18 cellular contexts compared by ENCODE assay signal in genomic region chr3:152458023-152458724, GRCh38.
DNase-seq lines count a peak whose midpoint lies in the region; ATAC-seq and TF ChIP-seq lines count a peak whose summit lies in the region.
"Had no signal": no experiment of that assay in that cellular context is flagged by ENCODE, and none has a peak within 500 bp of the region (broad histone marks: within the 10 kb centered on the region; RNA-seq: fewer than 3 reads in every experiment).

No MANE protein-coding gene starts in this region.

- H3K27ac ChIP-seq in dorsolateral prefrontal cortex (peak overlapping the region in 45 of 59 donors; percentile 2 to 74 (median 47)), foreskin keratinocyte (no peak overlapping the region)
- H3K27ac ChIP-seq: C4-2B had no signal

- no peak for TF ChIP-seq CTCF in activated B cell treated with CpG ODN at 0.5 μM for 24 hours (IDR thresholded peaks at IDR 0.05)
- no peak for TF ChIP-seq CTCF in dorsolateral prefrontal cortex (IDR thresholded peaks at IDR 0.05 in 54 of 56, conservative IDR thresholded peaks at IDR 0.05 in 2 of 56; ENCODE audit: low read depth in 1 of 56, partially characterized antibody in 56 of 56)
- no peak for TF ChIP-seq CTCF in foreskin keratinocyte (conservative IDR thresholded peaks at IDR 0.05)

- no peak for ATAC-seq in activated B cell treated with CpG ODN at 0.5 μM for 24 hours (ENCODE audit: low read depth)
- no peak for ATAC-seq in stimulated activated memory B cell treated with anti-CD40 and anti-IgM and Interleukin-4, amounts not matched to agents 10 μg/mL and 1 μg/mL and 100 μg/mL, for 72 hours
- no peak for ATAC-seq in foreskin keratinocyte
- ATAC-seq in GM18520 (IDR thresholded peaks at IDR 0.05; ENCODE audit: unreplicated experiment), result no peak
- ATAC-seq: esophagus mucosa, Right ventricle myocardium inferior had no signal

- no peaks in the 10 kb centered on the region for H3K4me1 ChIP-seq in foreskin keratinocyte

- H3K27me3 Mint-ChIP-seq in activated naive CD4-positive, alpha-beta T cell treated with anti-CD3 and anti-CD28 coated beads for 36 hours (ENCODE audit: low read depth), result no peaks in the 10 kb centered on the region
- no peaks in the 10 kb centered on the region for H3K27me3 Mint-ChIP-seq in activated B cell treated with CpG ODN at 0.5 μM for 24 hours
- no peaks in the 10 kb centered on the region for H3K27me3 Mint-ChIP-seq in stimulated activated memory B cell treated with anti-CD40 and anti-IgM and Interleukin-4, amounts not matched to agents 10 μg/mL and 1 μg/mL and 100 μg/mL, for 72 hours

- H3K4me3 ChIP-seq in dorsolateral prefrontal cortex, result peak overlapping the region in 11 of 59 donors; percentile 1 to 41 (median 13)
- H3K4me3 ChIP-seq: sigmoid colon, tibial artery had no signal

- no peaks in the 10 kb centered on the region for H3K9me3 Mint-ChIP-seq in activated naive CD4-positive, alpha-beta T cell treated with anti-CD3 and anti-CD28 coated beads for 36 hours
- H3K9me3 Mint-ChIP-seq in activated B cell treated with CpG ODN at 0.5 μM for 24 hours, result no peaks in the 10 kb centered on the region
- no peaks in the 10 kb centered on the region for H3K9me3 Mint-ChIP-seq in stimulated activated memory B cell treated with anti-CD40 and anti-IgM and Interleukin-4, amounts not matched to agents 10 μg/mL and 1 μg/mL and 100 μg/mL, for 72 hours
- H3K9me3 Mint-ChIP-seq: nephron had no signal

- DNase-seq in activated naive CD4-positive, alpha-beta T cell treated with anti-CD3 and anti-CD28 coated beads for 36 hours, result no peak
- no peak for DNase-seq in activated naive CD4-positive, alpha-beta T cell treated with Interleukin-2 at 50 U/mL for 16 hours
- DNase-seq in activated B cell treated with CpG ODN at 0.5 μM for 24 hours (no peak), dorsolateral prefrontal cortex (no peak), SHP77 (lab: John Stamatoyannopoulos, UW) (no peak), foreskin keratinocyte (no peak)
- DNase-seq: central memory CD4-positive, alpha-beta T cell; GDM1; KBM-7; posterior cingulate gyrus; sigmoid colon; tibial artery had no signal

- peak overlapping the region; percentile 68 for H3K27ac Mint-ChIP-seq in activated naive CD4-positive, alpha-beta T cell treated with anti-CD3 and anti-CD28 coated beads for 36 hours
- peak overlapping the region; percentile 18 for H3K27ac Mint-ChIP-seq in activated B cell treated with CpG ODN at 0.5 μM for 24 hours
- peak overlapping the region; percentile 24 for H3K27ac Mint-ChIP-seq in stimulated activated memory B cell treated with anti-CD40 and anti-IgM and Interleukin-4, amounts not matched to agents 10 μg/mL and 1 μg/mL and 100 μg/mL, for 72 hours
- H3K27ac Mint-ChIP-seq: nephron had no signal

- no peaks in the 10 kb centered on the region for H3K27me3 ChIP-seq in dorsolateral prefrontal cortex
- H3K27me3 ChIP-seq in foreskin keratinocyte, result no peaks in the 10 kb centered on the region
- H3K27me3 ChIP-seq: sigmoid colon, tibial artery had no signal

- peaks cover 30% of the 10 kb centered on the region for H3K36me3 Mint-ChIP-seq in activated naive CD4-positive, alpha-beta T cell treated with anti-CD3 and anti-CD28 coated beads for 36 hours (ENCODE audit: low read depth)
- peaks cover 73% of the 10 kb centered on the region for H3K36me3 Mint-ChIP-seq in activated B cell treated with CpG ODN at 0.5 μM for 24 hours (ENCODE audit: low read depth)
- H3K36me3 Mint-ChIP-seq in stimulated activated memory B cell treated with anti-CD40 and anti-IgM and Interleukin-4, amounts not matched to agents 10 μg/mL and 1 μg/mL and 100 μg/mL, for 72 hours, result peaks cover 21% of the 10 kb centered on the region

- POLR2A ChIA-PET in activated B cell treated with CpG ODN at 0.5 μM for 24 hours (lab: Charles Lee), result interaction anchor here (1.5 kb wide), 1 partner anchor 41 kb away, joined by 3 read pairs; no protein-coding TSS in a partner anchor

- CTCF ChIA-PET in activated naive CD4-positive, alpha-beta T cell treated with anti-CD3 and anti-CD28 coated beads for 36 hours (lab: Charles Lee), result interaction anchor here (0.6 to 2.4 kb wide), 5 partner anchors 9 to 380 kb away, joined by 3 to 8 read pairs (median 4); no protein-coding TSS in a partner anchor
- CTCF ChIA-PET in activated B cell treated with CpG ODN at 0.5 μM for 24 hours (lab: Charles Lee), result interaction anchor here (0.7 to 1.1 kb wide), 3 partner anchors 14 to 42 kb away, joined by 3 read pairs; no protein-coding TSS in a partner anchor

- intact Hi-C loops in activated naive CD4-positive, alpha-beta T cell treated with anti-CD3 and anti-CD28 coated beads for 36 hours (cut with micrococcal nuclease), result no loop called here
- intact Hi-C loops in activated B cell treated with CpG ODN at 0.5 μM for 24 hours (cut with micrococcal nuclease) (loop anchor here (2.0 kb wide), 1 partner anchor 13 kb away; no protein-coding TSS in a partner anchor), dorsolateral prefrontal cortex (cut with DNase I) (no loop called here)

- H3K4me3 Mint-ChIP-seq in activated naive CD4-positive, alpha-beta T cell treated with anti-CD3 and anti-CD28 coated beads for 36 hours, result no peak overlapping the region
- no peak overlapping the region for H3K4me3 Mint-ChIP-seq in activated B cell treated with CpG ODN at 0.5 μM for 24 hours
- no peak overlapping the region for H3K4me3 Mint-ChIP-seq in stimulated activated memory B cell treated with anti-CD40 and anti-IgM and Interleukin-4, amounts not matched to agents 10 μg/mL and 1 μg/mL and 100 μg/mL, for 72 hours
- H3K4me3 Mint-ChIP-seq: nephron had no signal

- H3K4me1 Mint-ChIP-seq in activated naive CD4-positive, alpha-beta T cell treated with anti-CD3 and anti-CD28 coated beads for 36 hours (ENCODE audit: low read depth), result peaks cover 27% of the 10 kb centered on the region
- peaks cover 17% of the 10 kb centered on the region for H3K4me1 Mint-ChIP-seq in activated B cell treated with CpG ODN at 0.5 μM for 24 hours
- H3K4me1 Mint-ChIP-seq in stimulated activated memory B cell treated with anti-CD40 and anti-IgM and Interleukin-4, amounts not matched to agents 10 μg/mL and 1 μg/mL and 100 μg/mL, for 72 hours, result peaks cover 8% of the 10 kb centered on the region

Comparison
In these comparisons a context has a peak if more than half of its experiments do, and no peak if none do; other contexts are left out.
1. H3K27ac Mint-ChIP-seq: peak in every context shown above with its lines; median percentile 68 in activated naive CD4-positive, alpha-beta T cell treated with anti-CD3 and anti-CD28 coated beads for 36 hours; 24 in stimulated activated memory B cell treated with anti-CD40 and anti-IgM and Interleukin-4, amounts not matched to agents 10 μg/mL and 1 μg/mL and 100 μg/mL, for 72 hours; 18 in activated B cell treated with CpG ODN at 0.5 μM for 24 hours.